In the genomic region with DNA sequence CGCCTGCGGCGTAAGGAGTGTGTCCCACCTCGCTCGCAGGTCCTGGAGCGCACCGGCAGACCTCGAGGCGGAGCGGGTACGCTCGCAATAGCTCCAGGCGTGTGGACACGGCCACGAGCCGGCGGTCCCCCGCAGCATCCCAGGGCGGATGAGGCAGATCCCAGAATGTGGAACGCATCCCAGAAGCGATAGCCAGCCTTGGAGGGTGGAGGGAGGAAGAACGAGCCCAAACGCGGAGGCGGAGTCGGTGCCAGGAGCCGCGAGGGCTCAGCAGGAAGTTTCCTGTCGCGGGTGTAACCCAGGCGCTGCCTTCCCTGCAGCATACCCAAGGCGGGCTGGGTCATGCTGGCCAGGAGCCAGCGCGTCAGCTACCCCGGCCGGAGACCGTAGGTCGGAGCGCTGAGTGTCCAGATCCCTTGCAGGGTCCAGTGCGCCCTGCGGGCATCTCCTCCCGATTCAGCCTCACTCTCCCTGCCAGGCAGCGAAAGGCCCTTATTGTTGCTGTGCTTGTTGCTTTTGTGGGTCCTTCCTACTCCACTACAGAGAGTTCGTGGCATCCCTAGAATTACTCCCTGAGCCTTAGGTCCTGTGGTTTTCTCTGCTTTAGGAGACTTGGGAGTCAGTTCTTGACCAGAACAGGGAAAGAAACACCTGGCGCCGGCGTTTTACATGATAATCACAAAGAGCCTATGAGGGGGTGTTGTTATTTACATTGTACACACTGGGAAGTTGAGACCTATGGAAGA, we compare ENCODE assay signal across 7 cellular contexts. TPM values are rescaled to one million over a fixed set of nuclear protein-coding genes. Genes with fewer than 3 reads are reported as not detected.
DNase-seq lines count a peak whose midpoint lies in the region; ATAC-seq, FAIRE-seq and TF ChIP-seq lines count a peak whose summit lies in the region.

No MANE protein-coding gene starts in this region.

- H3K27me3 Mint-ChIP-seq in stimulated activated naive CD8-positive, alpha-beta T cell treated with anti-CD3 and anti-CD28 coated beads, Interleukin-15, Interleukin-2, amounts not matched to agents 100 ng/mL and 50 ng/mL, for 24 hours = peaks cover 10% of the 10 kb centered on the region

- H2BK15ac ChIP-seq in IMR-90 (ENCODE audit: low read depth, low read length) (no peak overlapping the region), mesenchymal stem cell (ENCODE audit: low read depth, poor library complexity, severe bottlenecking) (no peak overlapping the region)

- H2AFZ ChIP-seq in IMR-90 (replicated peaks; ENCODE audit: low read length, poor library complexity) (peak overlapping the region; percentile 84), mesenchymal stem cell (ENCODE audit: low read depth, low read length) (no peak overlapping the region)

- intact Hi-C loops in IMR-90 (cut with micrococcal nuclease) = no loop called here

- H3K4me3 ChIP-seq in IMR-90 (ENCODE audit: insufficient read depth, low read depth, low read length) (peak overlapping the region; percentile 15), mesenchymal stem cell (ENCODE audit: insufficient read depth in 1 of 2, low read depth in 1 of 2, low read length in 2 of 2) (peak overlapping the region; percentile 16 to 73)
- H3K4me3 ChIP-seq in effector memory CD4-positive, alpha-beta T cell (ENCODE audit: insufficient read depth, low read depth, low read length, poor library complexity, severe bottlenecking) = peak overlapping the region; percentile 56

- H3K9me3 Mint-ChIP-seq in stimulated activated naive CD8-positive, alpha-beta T cell treated with anti-CD3 and anti-CD28 coated beads, Interleukin-15, Interleukin-2, amounts not matched to agents 100 ng/mL and 50 ng/mL, for 24 hours = no peaks in the 10 kb centered on the region

- no peak overlapping the region for H3K27ac ChIP-seq in IMR-90 (ENCODE audit: insufficient read depth, low read length)
- no peak overlapping the region for H3K27ac ChIP-seq in effector memory CD4-positive, alpha-beta T cell (ENCODE audit: insufficient read depth, low read length, poor library complexity, severe bottlenecking)
- no peak overlapping the region for H3K27ac ChIP-seq in mesenchymal stem cell (ENCODE audit: low read length, poor library complexity, severe bottlenecking)

- CTCF ChIA-PET in IMR-90 (lab: Yijun Ruan, JAX) = no interaction called here

- peaks cover 3% of the 10 kb centered on the region for H3K4me1 Mint-ChIP-seq in stimulated activated naive CD8-positive, alpha-beta T cell treated with anti-CD3 and anti-CD28 coated beads, Interleukin-15, Interleukin-2, amounts not matched to agents 100 ng/mL and 50 ng/mL, for 24 hours (ENCODE audit: low read depth)

- DNase-seq in IMR-90 = no peak
- DNase-seq in activated CD4-positive, alpha-beta T cell treated with anti-CD3 and anti-CD28 coated beads for 48 hours = peak; percentile 40
- no peak for DNase-seq in effector memory CD4-positive, alpha-beta T cell
- peak; percentile 16 for DNase-seq in mesenchymal stem cell
- DNase-seq in HTR-8/SVneo (ENCODE audit: insufficient read length, low spot score) = no peak
- no peak for DNase-seq in GM13976 (ENCODE audit: low spot score)

- H2AK5ac ChIP-seq in IMR-90 (ENCODE audit: low read depth, low read length) (no peak overlapping the region), mesenchymal stem cell (ENCODE audit: low read length, severe bottlenecking) (no peak overlapping the region)

- POLR2A ChIA-PET in IMR-90 (lab: Charles Lee; ENCODE audit: unreplicated experiment) = no interaction called here

- H3K4ac ChIP-seq in IMR-90 (ENCODE audit: low read depth, low read length) (no peak overlapping the region), mesenchymal stem cell (ENCODE audit: low read depth in 1 of 2, low read length in 2 of 2) (no peak overlapping the region)

- no peaks in the 10 kb centered on the region for H3K36me3 ChIP-seq in IMR-90 (ENCODE audit: control insufficient read depth, insufficient read depth, low read length)
- H3K36me3 ChIP-seq in effector memory CD4-positive, alpha-beta T cell (ENCODE audit: control insufficient read depth, insufficient read depth, low read length) = no peaks in the 10 kb centered on the region
- H3K36me3 ChIP-seq in mesenchymal stem cell (ENCODE audit: control insufficient read depth in 1 of 2, insufficient read depth in 2 of 2, low read depth in 1 of 2, low read length in 2 of 2) = no peaks in the 10 kb centered on the region

- no peak overlapping the region for H2AK9ac ChIP-seq in IMR-90 (replicated peaks; ENCODE audit: low read depth, low read length, poor library complexity)

- H2BK120ac ChIP-seq in IMR-90 (ENCODE audit: low read depth, low read length) = no peak overlapping the region
- H2BK120ac ChIP-seq in mesenchymal stem cell (ENCODE audit: low read depth, low read length) = no peak overlapping the region

- H3K4me2 ChIP-seq in IMR-90 (ENCODE audit: low read depth, low read length) (peak overlapping the region; percentile 88), mesenchymal stem cell (ENCODE audit: low read length, poor library complexity, severe bottlenecking) (peak overlapping the region; percentile 53)

- no peak overlapping the region for H4K91ac ChIP-seq in IMR-90 (ENCODE audit: insufficient read depth, low read depth, low read length)
- H4K91ac ChIP-seq in mesenchymal stem cell (ENCODE audit: low read length) = no peak overlapping the region

- H4K20me1 ChIP-seq in IMR-90 (ENCODE audit: insufficient read depth, low read length) = no peaks in the 10 kb centered on the region

- no peaks in the 10 kb centered on the region for H3K9me3 ChIP-seq in IMR-90 (ENCODE audit: control insufficient read depth, insufficient read depth, low read length)
- H3K9me3 ChIP-seq in effector memory CD4-positive, alpha-beta T cell (ENCODE audit: control insufficient read depth, low read length) = no peaks in the 10 kb centered on the region
- H3K9me3 ChIP-seq in mesenchymal stem cell (ENCODE audit: control insufficient read depth, low read length) = no peaks in the 10 kb centered on the region

- no peaks in the 10 kb centered on the region for H3K9me1 ChIP-seq in IMR-90 (ENCODE audit: insufficient read depth, low read length)

- peak; percentile 44 for ATAC-seq in IMR-90 (ENCODE audit: low read depth)

- H3K9ac ChIP-seq in IMR-90 (ENCODE audit: low read depth, low read length) = no peak overlapping the region
- no peak overlapping the region for H3K9ac ChIP-seq in mesenchymal stem cell (ENCODE audit: low read length)

- FAIRE-seq in HTR-8/SVneo (lab: Jason Lieb, UNC) = no peak

- H3K18ac ChIP-seq in IMR-90 (ENCODE audit: low read depth, low read length) (no peak overlapping the region), mesenchymal stem cell (ENCODE audit: low read depth in 1 of 2, low read length in 2 of 2) (no peak overlapping the region)

- H3K27me3 ChIP-seq in IMR-90 (ENCODE audit: control insufficient read depth, insufficient read depth, low read length) (peaks cover 10% of the 10 kb centered on the region), mesenchymal stem cell (ENCODE audit: control insufficient read depth in 1 of 2, insufficient read depth in 1 of 2, low read length in 2 of 2) (peaks cover 4 to 51% of the 10 kb centered on the region in 2 experiments)
- H3K27me3 ChIP-seq in effector memory CD4-positive, alpha-beta T cell (replicated peaks; ENCODE audit: control insufficient read depth, insufficient read depth, low read length, poor library complexity, severe bottlenecking) = no peaks in the 10 kb centered on the region

- H2BK5ac ChIP-seq in IMR-90 (ENCODE audit: low read depth, low read length, poor library complexity, severe bottlenecking) (no peak overlapping the region), mesenchymal stem cell (ENCODE audit: low read depth, low read length, poor library complexity, severe bottlenecking) (no peak overlapping the region)

- H3K14ac ChIP-seq in IMR-90 (replicated peaks; ENCODE audit: low read depth, low read length) = no peak overlapping the region
- no peak overlapping the region for H3K14ac ChIP-seq in mesenchymal stem cell (ENCODE audit: low read length in 2 of 2)

- TF ChIP-seq RAD21 in IMR-90 (IDR thresholded peaks at IDR 0.05; ENCODE audit: low read length) = no peak

- TF ChIP-seq CTCF in IMR-90 (conservative IDR thresholded peaks at IDR 0.05; ENCODE audit: low read depth, low read length) (no peak), GM13976 (IDR thresholded peaks at IDR 0.05; ENCODE audit: borderline replicate concordance, control extremely low read depth, extremely low read depth, insufficient read depth, missing control alignments) (no peak)

- H3K79me1 ChIP-seq in IMR-90 (ENCODE audit: low read depth in 1 of 2, low read length in 2 of 2) (no peaks in the 10 kb centered on the region), mesenchymal stem cell (replicated peaks; ENCODE audit: low read length, poor library complexity, severe bottlenecking) (no peaks in the 10 kb centered on the region)

- dilution Hi-C loops in IMR-90 (cut with HindIII; ENCODE audit: low sequenced_read_pairs, unreplicated experiment) = no loop called here

- no TSS peak for BruUV-seq in IMR-90 (replicated peaks; lab: Mats Ljungman, UMichigan)

- peak overlapping the region; percentile 82 for H3K4me3 Mint-ChIP-seq in stimulated activated naive CD8-positive, alpha-beta T cell treated with anti-CD3 and anti-CD28 coated beads, Interleukin-15, Interleukin-2, amounts not matched to agents 100 ng/mL and 50 ng/mL, for 24 hours

- no peak overlapping the region for H3K23ac ChIP-seq in IMR-90 (ENCODE audit: low read depth, low read length)
- H3K23ac ChIP-seq in mesenchymal stem cell (ENCODE audit: low read length in 2 of 2) = no peak overlapping the region

- no peak overlapping the region for H2BK12ac ChIP-seq in mesenchymal stem cell (ENCODE audit: low read length in 2 of 2)

- no peaks in the 10 kb centered on the region for H3K36me3 Mint-ChIP-seq in stimulated activated naive CD8-positive, alpha-beta T cell treated with anti-CD3 and anti-CD28 coated beads, Interleukin-15, Interleukin-2, amounts not matched to agents 100 ng/mL and 50 ng/mL, for 24 hours (ENCODE audit: low read depth)

- no peak overlapping the region for H2BK20ac ChIP-seq in IMR-90 (ENCODE audit: low read depth, low read length)

- in situ Hi-C loops in IMR-90 (cut with MboI; ENCODE audit: low sequenced_read_pairs) (no loop called here), GM13976 (cut with MboI; ENCODE audit: low sequenced_read_pairs, unreplicated experiment) (loop anchor here (10.0 kb wide), 1 partner anchor 57 kb away; no protein-coding TSS in a partner anchor)

- no peak for TF ChIP-seq POLR2A in IMR-90 (IDR thresholded peaks at IDR 0.05; ENCODE audit: low read depth, low read length)

- H3K4me1 ChIP-seq in IMR-90 (ENCODE audit: control insufficient read depth, insufficient read depth, low read length) (no peaks in the 10 kb centered on the region), mesenchymal stem cell (ENCODE audit: control insufficient read depth, insufficient read depth, low read depth, low read length) (peaks cover 7% of the 10 kb centered on the region)
- no peaks in the 10 kb centered on the region for H3K4me1 ChIP-seq in effector memory CD4-positive, alpha-beta T cell (ENCODE audit: control insufficient read depth, insufficient read depth, low read length, poor library complexity, severe bottlenecking)

- WGBS in IMR-90 (ENCODE audit: extremely low coverage in 2 of 2, insufficient read length in 1 of 2), 2 experiments = no CpG with 5 or more reads among the region's 47 CpGs
- WGBS in mesenchymal stem cell = 26% methylated on average over 47 of the region's 47 CpGs

- no peak overlapping the region for H4K8ac ChIP-seq in IMR-90 (ENCODE audit: low read depth in 2 of 2, low read length in 2 of 2)
- peak overlapping the region; percentile 56 for H4K8ac ChIP-seq in mesenchymal stem cell (ENCODE audit: low read length)

- H3K56ac ChIP-seq in IMR-90 (ENCODE audit: extremely low read depth, insufficient read depth, low read length) = no peak overlapping the region

- no peak overlapping the region for H4K5ac ChIP-seq in IMR-90 (ENCODE audit: low read depth, low read length)

- peak overlapping the region; percentile 49 for H3K27ac Mint-ChIP-seq in stimulated activated naive CD8-positive, alpha-beta T cell treated with anti-CD3 and anti-CD28 coated beads, Interleukin-15, Interleukin-2, amounts not matched to agents 100 ng/mL and 50 ng/mL, for 24 hours

RNA-seq across cellular contexts. Expression of gene STYXL2, which starts 27.7 kb away (rescaled TPM):
- not detected in 2 replicates for total RNA-seq in IMR-90 (2012; rRNA removed)
- not detected in 2 replicates for polyA plus RNA-seq in IMR-90 (2012; rRNA removed)
- not detected in 2 replicates for polyA plus RNA-seq in IMR-90 (2012; cell fraction: cytosol; rRNA removed)
- 0.01 TPM in 1 of 2 replicates, not detected in the other for polyA plus RNA-seq in IMR-90 (2012; cell fraction: nucleus; rRNA removed; ENCODE audit: low replicate concordance)
- 0.03 TPM for polyA plus RNA-seq in mesenchymal stem cell (2013, experiment 1 of 2)
- polyA plus RNA-seq in mesenchymal stem cell (2013, experiment 2 of 2) = not detected

RNA-seq across cellular contexts. Expression of gene GPA33, which starts 31.4 kb away (rescaled TPM):
- total RNA-seq in IMR-90 (2012; rRNA removed) = not detected in 2 replicates
- polyA plus RNA-seq in IMR-90 (2012; rRNA removed) = not detected in 2 replicates
- polyA plus RNA-seq in IMR-90 (2012; cell fraction: cytosol; rRNA removed) = not detected in 2 replicates
- not detected in 2 replicates for polyA plus RNA-seq in IMR-90 (2012; cell fraction: nucleus; rRNA removed; ENCODE audit: low replicate concordance)
- polyA plus RNA-seq in mesenchymal stem cell (2013, experiment 1 of 2) = not detected
- polyA plus RNA-seq in mesenchymal stem cell (2013, experiment 2 of 2) = not detected

Comparison
In these comparisons a context has a peak if more than half of its experiments do, and no peak if none do; other contexts are left out.
1. DNase-seq: peak in activated CD4-positive, alpha-beta T cell treated with anti-CD3 and anti-CD28 coated beads for 48 hours (single experiment) and mesenchymal stem cell (single experiment); none in IMR-90 (single experiment), effector memory CD4-positive, alpha-beta T cell (0 of 3), HTR-8/SVneo (single experiment) and GM13976 (single experiment).
2. Peak in every context shown above with its lines, with median percentiles within 50 percentile points of each other: H3K4me3 ChIP-seq.